Comparison of ENCODE assay signal across 8 cellular contexts in the genomic region with DNA sequence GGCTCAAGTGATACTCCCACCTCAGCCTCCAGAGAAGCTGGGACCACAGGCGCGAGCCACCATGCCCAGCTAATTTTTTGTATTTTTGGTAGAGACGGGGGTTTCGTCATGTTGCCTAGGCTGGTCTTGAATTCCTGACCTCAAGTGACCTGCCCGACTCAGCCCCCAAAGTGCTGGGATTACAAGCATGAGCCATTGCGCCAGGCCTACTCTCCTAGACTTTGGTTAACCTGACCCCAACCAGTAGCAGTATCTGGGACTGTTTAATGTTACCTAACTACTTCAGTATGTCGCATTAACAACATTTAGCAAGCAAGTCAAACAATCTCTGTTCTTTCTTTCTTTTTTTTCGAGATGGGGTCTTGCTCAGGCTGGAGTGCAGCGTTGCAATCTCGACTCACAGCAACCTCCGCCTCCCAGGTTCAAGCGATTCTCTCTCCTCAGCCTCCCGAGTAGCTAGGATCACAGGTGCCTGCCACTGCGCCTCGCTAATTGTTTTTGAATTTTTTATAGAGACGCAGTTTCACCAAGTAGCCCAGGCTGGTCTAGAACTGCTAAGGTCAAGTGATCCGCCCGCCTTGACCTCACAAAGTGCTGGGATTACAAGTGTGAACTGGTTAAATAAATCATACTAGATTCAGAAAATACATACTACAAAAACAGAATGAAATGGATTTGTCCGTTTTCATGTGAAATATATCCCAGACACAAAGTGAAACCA. TPM values are rescaled to one million over a fixed set of nuclear protein-coding genes. Genes with fewer than 3 reads are reported as not detected.
DNase-seq lines count a peak whose midpoint lies in the region; ATAC-seq and TF ChIP-seq lines count a peak whose summit lies in the region.

No MANE protein-coding gene starts in this region.

- POLR2A ChIA-PET in activated CD4-positive, alpha-beta memory T cell treated with anti-CD3 and anti-CD28 coated beads, Interleukin-2, amount 10 ng/mL, durations not matched to agents 7 days and 5 days (lab: Charles Lee): interaction anchor here (2.1 kb wide), 1 partner anchor 1212 kb away, joined by 7 read pairs; no protein-coding TSS in a partner anchor

- H3K4me1 ChIP-seq in thoracic aorta (ENCODE audit: control insufficient read depth in 1 of 2, low read depth in 2 of 2): peaks cover 13 to 14% of the 10 kb centered on the region in 2 donors

- no peak for TF ChIP-seq CTCF in thoracic aorta (IDR thresholded peaks at IDR 0.05)

- no peaks in the 10 kb centered on the region for H3K27me3 Mint-ChIP-seq in activated T-cell treated with anti-CD3 and anti-CD28 coated beads, Interleukin-2, amount 50 U/mL, for 24 hours
- H3K27me3 Mint-ChIP-seq in activated CD4-positive, alpha-beta memory T cell treated with anti-CD3 and anti-CD28 coated beads, Interleukin-2, amount 10 ng/mL, durations not matched to agents 7 days and 5 days: no peaks in the 10 kb centered on the region

- H3K36me3 ChIP-seq in thoracic aorta: no peaks in the 10 kb centered on the region

- no peak for DNase-seq in activated T-cell treated with anti-CD3 and anti-CD28 coated beads, Interleukin-2, amount 50 U/mL, for 24 hours
- DNase-seq in activated T-cell treated with anti-CD3 and anti-CD28 coated beads, Interleukin-2, amount 50 U/mL, for 1 hour: no peak
- no peak for DNase-seq in activated CD4-positive, alpha-beta memory T cell treated with anti-CD3 and anti-CD28 coated beads, Interleukin-2, amount 10 ng/mL, durations not matched to agents 7 days and 5 days
- DNase-seq in iris pigment epithelial cell (ENCODE audit: low read depth) (peak; percentile 22), thoracic aorta (ENCODE audit: low spot score) (no peak), pons (ENCODE audit: low spot score) (no peak), substantia nigra (lab: John Stamatoyannopoulos, UW) (no peak)
- no peak for DNase-seq in stimulated activated CD4-positive, alpha-beta T cell treated with anti-CD3 and anti-CD28 coated beads, Interleukin-4, amount 100 ng/mL, for 4 hours

- CTCF ChIA-PET in activated CD4-positive, alpha-beta memory T cell treated with anti-CD3 and anti-CD28 coated beads, Interleukin-2, amount 10 ng/mL, durations not matched to agents 7 days and 5 days (lab: Charles Lee): interaction anchor here (2.3 to 2.4 kb wide), 2 partner anchors 21 to 73 kb away, joined by 9 read pairs; a partner anchor contains a TSS

- H3K27ac Mint-ChIP-seq in activated T-cell treated with anti-CD3 and anti-CD28 coated beads, Interleukin-2, amount 50 U/mL, for 24 hours: peak overlapping the region; percentile 87
- peak overlapping the region; percentile 85 for H3K27ac Mint-ChIP-seq in activated CD4-positive, alpha-beta memory T cell treated with anti-CD3 and anti-CD28 coated beads, Interleukin-2, amount 10 ng/mL, durations not matched to agents 7 days and 5 days

- no peak overlapping the region for H3K27ac ChIP-seq in thoracic aorta
- no peak overlapping the region for H3K27ac ChIP-seq in substantia nigra (ENCODE audit: low read depth, low read length, poor library complexity, severe bottlenecking)

- peak overlapping the region; percentile 97 for H3K4me3 ChIP-seq in thoracic aorta

- no peak for ATAC-seq in thoracic aorta (ENCODE audit: insufficient number of reproducible peaks, low FRiP score, low read depth)

- no peaks in the 10 kb centered on the region for H3K9me3 Mint-ChIP-seq in activated T-cell treated with anti-CD3 and anti-CD28 coated beads, Interleukin-2, amount 50 U/mL, for 24 hours
- H3K9me3 Mint-ChIP-seq in activated CD4-positive, alpha-beta memory T cell treated with anti-CD3 and anti-CD28 coated beads, Interleukin-2, amount 10 ng/mL, durations not matched to agents 7 days and 5 days: no peaks in the 10 kb centered on the region

- H3K36me3 Mint-ChIP-seq in activated T-cell treated with anti-CD3 and anti-CD28 coated beads, Interleukin-2, amount 50 U/mL, for 24 hours (ENCODE audit: low read depth): peaks cover 33% of the 10 kb centered on the region
- H3K36me3 Mint-ChIP-seq in activated CD4-positive, alpha-beta memory T cell treated with anti-CD3 and anti-CD28 coated beads, Interleukin-2, amount 10 ng/mL, durations not matched to agents 7 days and 5 days (ENCODE audit: low read depth): peaks cover 33% of the 10 kb centered on the region

- no peaks in the 10 kb centered on the region for H3K9me3 ChIP-seq in thoracic aorta

- H3K27me3 ChIP-seq in thoracic aorta (replicated peaks; ENCODE audit: insufficient read depth): no peaks in the 10 kb centered on the region

- H3K4me3 Mint-ChIP-seq in activated T-cell treated with anti-CD3 and anti-CD28 coated beads, Interleukin-2, amount 50 U/mL, for 24 hours: peak overlapping the region; percentile 84
- H3K4me3 Mint-ChIP-seq in activated CD4-positive, alpha-beta memory T cell treated with anti-CD3 and anti-CD28 coated beads, Interleukin-2, amount 10 ng/mL, durations not matched to agents 7 days and 5 days: peak overlapping the region; percentile 92

- H3K4me1 Mint-ChIP-seq in activated T-cell treated with anti-CD3 and anti-CD28 coated beads, Interleukin-2, amount 50 U/mL, for 24 hours (ENCODE audit: low read depth): peaks cover 56% of the 10 kb centered on the region
- H3K4me1 Mint-ChIP-seq in activated CD4-positive, alpha-beta memory T cell treated with anti-CD3 and anti-CD28 coated beads, Interleukin-2, amount 10 ng/mL, durations not matched to agents 7 days and 5 days: peaks cover 44% of the 10 kb centered on the region

RNA-seq across cellular contexts. Expression of a gene that starts 2.0 kb away (rescaled TPM):
- 10 to 100 TPM; 34.0 to 34.6 TPM for total RNA-seq in activated CD4-positive, alpha-beta memory T cell treated with anti-CD3 and anti-CD28 coated beads, Interleukin-2, amount 10 ng/mL, durations not matched to agents 7 days and 5 days
- total RNA-seq in thoracic aorta: 10 to 100 TPM; 50.5 to 72.9 TPM

RNA-seq across cellular contexts. Expression of a gene that starts 53.7 kb away (rescaled TPM):
- 10 to 100 TPM; 11.5 to 12.3 TPM for total RNA-seq in activated CD4-positive, alpha-beta memory T cell treated with anti-CD3 and anti-CD28 coated beads, Interleukin-2, amount 10 ng/mL, durations not matched to agents 7 days and 5 days
- total RNA-seq in thoracic aorta: 10 to 100 TPM; 29.6 to 62.2 TPM

RNA-seq across cellular contexts. Expression of a gene that starts 59.7 kb away (rescaled TPM):
- total RNA-seq in activated CD4-positive, alpha-beta memory T cell treated with anti-CD3 and anti-CD28 coated beads, Interleukin-2, amount 10 ng/mL, durations not matched to agents 7 days and 5 days: 10 to 100 TPM; 11.9 to 12.0 TPM
- 10 to 100 TPM; 22.5 to 46.2 TPM for total RNA-seq in thoracic aorta
